In the genomic region with DNA sequence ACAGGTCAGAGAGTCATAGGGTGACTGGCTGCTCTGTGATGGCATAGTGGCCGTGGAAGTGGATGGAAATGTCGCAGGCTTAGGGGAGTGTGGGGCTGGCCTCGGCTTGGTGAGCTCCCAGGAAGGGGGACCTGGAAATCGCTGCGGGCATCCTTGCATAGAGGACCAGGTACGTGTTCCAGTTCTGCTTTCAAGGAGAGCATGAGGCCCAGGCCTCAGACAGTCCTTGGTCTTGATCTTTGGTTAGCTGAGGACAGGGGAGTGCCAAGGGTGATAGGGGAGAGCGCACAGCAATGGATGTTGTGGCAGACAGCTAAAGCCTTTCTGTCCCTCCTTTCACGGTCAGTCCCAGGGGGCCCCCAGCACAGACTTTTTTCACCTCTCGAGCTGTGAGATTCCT, we compare ENCODE assay signal across 22 cellular contexts.
DNase-seq lines count a peak whose midpoint lies in the region; ATAC-seq, FAIRE-seq and TF ChIP-seq lines count a peak whose summit lies in the region.
"Had no signal": no experiment of that assay in that cellular context is flagged by ENCODE, and none has a peak within 500 bp of the region (broad histone marks: within the 10 kb centered on the region; RNA-seq: fewer than 3 reads in every experiment).

No MANE protein-coding gene starts in this region.

- H2AFZ ChIP-seq in HepG2 (ENCODE audit: low read length) (no peak overlapping the region), endothelial cell of umbilical vein (ENCODE audit: low read depth, low read length) (no peak overlapping the region)

- no TSS peak for BruUV-seq in HepG2 (replicated peaks; lab: Mats Ljungman, UMichigan)
- TSS peak; percentile 8 for BruUV-seq in endothelial cell of umbilical vein (replicated peaks; lab: Mats Ljungman, UMichigan)

- H3K27ac ChIP-seq in liver (ENCODE audit: low read depth in 1 of 2, low read length in 2 of 2), result no peak overlapping the region
- H3K27ac ChIP-seq in HepG2 (ENCODE audit: extremely low read length, insufficient read depth, low read length), result no peak overlapping the region
- H3K27ac ChIP-seq in endothelial cell of umbilical vein (ENCODE audit: insufficient read depth, low read depth, low read length), result no peak overlapping the region
- H3K27ac ChIP-seq in skeletal muscle tissue (ENCODE audit: low read depth, low read length), result no peak overlapping the region
- H3K27ac ChIP-seq: C4-2B, KMS-11, SJCRH30 had no signal

- peak overlapping the region in 2 of 3 donors; percentile 62 to 69 for H3K4me3 ChIP-seq in liver (ENCODE audit: low read depth in 1 of 3, low read length in 3 of 3)
- no peak overlapping the region for H3K4me3 ChIP-seq in HepG2 (replicated peaks in 1 of 3; ENCODE audit: insufficient read depth in 1 of 3, low read depth in 2 of 3, low read length in 3 of 3)
- no peak overlapping the region for H3K4me3 ChIP-seq in endothelial cell of umbilical vein (replicated peaks in 1 of 3; ENCODE audit: insufficient read depth in 1 of 3, low read depth in 1 of 3, low read length in 3 of 3)
- H3K4me3 ChIP-seq in skeletal muscle tissue (ENCODE audit: low read length in 3 of 3), result peak overlapping the region; percentile 6 to 44 (median 7)
- H3K4me3 ChIP-seq: SJCRH30 had no signal

- TF ChIP-seq RAD21 in liver (IDR thresholded peaks at IDR 0.05) (no peak), HepG2 (CRISPR knock-in tag; IDR thresholded peaks at IDR 0.05) (no peak)

- H3K9me3 ChIP-seq in liver (ENCODE audit: control insufficient read depth in 4 of 4, low read length in 3 of 4) (peaks cover 83 to 100% (median 100%) of the 10 kb centered on the region in 4 donors), HepG2 (ENCODE audit: low read length) (peaks cover 100% of the 10 kb centered on the region), endothelial cell of umbilical vein (replicated peaks; ENCODE audit: control insufficient read depth, insufficient read depth, low read length) (peaks cover 89% of the 10 kb centered on the region), skeletal muscle tissue (ENCODE audit: control insufficient read depth in 3 of 3, low read length in 3 of 3) (peaks cover 90 to 99% (median 97%) of the 10 kb centered on the region in 3 donors)

- in situ Hi-C loops in HepG2 (cut with HindIII; ENCODE audit: extremely low pct_ligation_motif_present, low pct_unique_long_range_greater_than_20kb), result no loop called here

- FAIRE-seq in HepG2 (lab: Jason Lieb, UNC) (no peak), endothelial cell of umbilical vein (lab: Jason Lieb, UNC) (no peak)
- FAIRE-seq: GM19239, HTR-8/SVneo had no signal

- TF ChIP-seq EP300 in HepG2 (IDR thresholded peaks at IDR 0.05; ENCODE audit: low read depth in 2 of 2, low read length in 2 of 2) (no peak), HepG2 (CRISPR knock-in tag; IDR thresholded peaks at IDR 0.05; ENCODE audit: borderline replicate concordance) (no peak)

- WGBS in liver, result 89% methylated on average over 9 of the region's 9 CpGs
- WGBS in HepG2 (ENCODE audit: low lambda C conversion rate), result 77% methylated on average over 9 of the region's 9 CpGs

- no peak for DNase-seq in HepG2 (ENCODE audit: low spot score)
- no peak for DNase-seq in endothelial cell of umbilical vein (ENCODE audit: low read depth, low spot score)
- DNase-seq in posterior cingulate gyrus, result no peak
- DNase-seq in progenitor cell of endocrine pancreas (ENCODE audit: low spot score, unreplicated experiment), result no peak
- DNase-seq in NCI-H446 (lab: John Stamatoyannopoulos, UW), result no peak
- DNase-seq: 8988T; CD8-positive, alpha-beta memory T cell; DMS53; GDM1; IMR-90; NCI-H1092 treated with DMSO at 0.1 percent for 48 hours; NCI-H1436 treated with DMSO at 0.1 percent for 48 hours; NCI-H1930; NCI-H510A; SJCRH30 had no signal

- H3K4me1 Mint-ChIP-seq in progenitor cell of endocrine pancreas (ENCODE audit: low read depth), result no peaks in the 10 kb centered on the region
- H3K4me1 Mint-ChIP-seq: CD8-positive, alpha-beta memory T cell had no signal

- no peak for ATAC-seq in HepG2
- ATAC-seq: Panc1 had no signal

- H3K9me1 ChIP-seq in endothelial cell of umbilical vein (replicated peaks; ENCODE audit: control insufficient read depth, extremely low read depth, insufficient read depth, low read length), result no peaks in the 10 kb centered on the region

- no peak overlapping the region for H3K27ac Mint-ChIP-seq in progenitor cell of endocrine pancreas
- H3K27ac Mint-ChIP-seq: CD8-positive, alpha-beta memory T cell had no signal

- H3K27me3 Mint-ChIP-seq in progenitor cell of endocrine pancreas, result no peaks in the 10 kb centered on the region
- H3K27me3 Mint-ChIP-seq: CD8-positive, alpha-beta memory T cell had no signal

- H3K4me1 ChIP-seq in liver (ENCODE audit: control insufficient read depth in 4 of 4, insufficient read depth in 4 of 4, low read length in 3 of 4), result no peaks in the 10 kb centered on the region
- H3K4me1 ChIP-seq in HepG2 (ENCODE audit: insufficient read depth, low read length), result no peaks in the 10 kb centered on the region
- no peaks in the 10 kb centered on the region for H3K4me1 ChIP-seq in endothelial cell of umbilical vein (ENCODE audit: control insufficient read depth, extremely low read depth, insufficient read depth, low read length)
- H3K4me1 ChIP-seq in skeletal muscle tissue (ENCODE audit: control insufficient read depth in 3 of 3, insufficient read depth in 3 of 3, low read length in 3 of 3), result no peaks in the 10 kb centered on the region
- H3K4me1 ChIP-seq: SJCRH30 had no signal

- H3K9me3 Mint-ChIP-seq in progenitor cell of endocrine pancreas (ENCODE audit: low read depth), result peaks cover 86% of the 10 kb centered on the region

- CTCF ChIA-PET in HepG2 (lab: Yijun Ruan, JAX; ENCODE audit: low intra/inter-chr PET ratio, low total read pairs), result no interaction called here
- CTCF ChIA-PET in endothelial cell of umbilical vein (lab: Charles Lee), result no interaction called here

- POLR2A ChIA-PET in HepG2 (lab: Yijun Ruan, JAX), result no interaction called here
- POLR2A ChIA-PET in endothelial cell of umbilical vein (lab: Charles Lee), result no interaction called here

- H3K79me2 ChIP-seq in HepG2 (ENCODE audit: insufficient read depth, low read length) (no peaks in the 10 kb centered on the region), endothelial cell of umbilical vein (ENCODE audit: control insufficient read depth, insufficient read depth, low read length) (no peaks in the 10 kb centered on the region)

- no peak for TF ChIP-seq CTCF in liver (IDR thresholded peaks at IDR 0.05; ENCODE audit: low read depth, low read length, missing input control)
- no peak for TF ChIP-seq CTCF in HepG2 (CRISPR knock-in tag; IDR thresholded peaks at IDR 0.05)
- no peak for TF ChIP-seq CTCF in endothelial cell of umbilical vein (IDR thresholded peaks at IDR 0.05; ENCODE audit: extremely low read depth in 1 of 2, insufficient read depth in 1 of 2, low read depth in 1 of 2, low read length in 2 of 2)
- no peak for TF ChIP-seq CTCF in progenitor cell of endocrine pancreas (IDR thresholded peaks at IDR 0.05; ENCODE audit: unreplicated experiment)

- intact Hi-C loops in HepG2 (cut with micrococcal nuclease; ENCODE audit: unreplicated experiment) (no loop called here), endothelial cell of umbilical vein (cut with micrococcal nuclease) (no loop called here), posterior cingulate gyrus (cut with DNase I) (no loop called here)

- no peak overlapping the region for H3K4me3 Mint-ChIP-seq in progenitor cell of endocrine pancreas (ENCODE audit: low read depth)
- H3K4me3 Mint-ChIP-seq: CD8-positive, alpha-beta memory T cell had no signal

- H3K9ac ChIP-seq in liver (ENCODE audit: low read depth in 1 of 2, low read length in 2 of 2) (no peak overlapping the region), HepG2 (ENCODE audit: insufficient read depth, low read depth, low read length) (no peak overlapping the region), endothelial cell of umbilical vein (replicated peaks; ENCODE audit: extremely low read depth, insufficient read depth, low read length) (no peak overlapping the region), skeletal muscle tissue (ENCODE audit: low read depth in 1 of 3, low read length in 3 of 3) (no peak overlapping the region)
- H3K9ac ChIP-seq: KMS-11 had no signal

- H4K20me1 ChIP-seq in HepG2 (ENCODE audit: insufficient read depth, low read length) (no peaks in the 10 kb centered on the region; the same call in 1 of the 2 replicates), endothelial cell of umbilical vein (replicated peaks; ENCODE audit: control insufficient read depth, extremely low read depth, insufficient read depth, low read length) (no peaks in the 10 kb centered on the region)

- peaks cover 100% of the 10 kb centered on the region for H3K36me3 Mint-ChIP-seq in progenitor cell of endocrine pancreas (ENCODE audit: insufficient read depth)

- TF ChIP-seq POLR2A in HepG2 (IDR thresholded peaks at IDR 0.05; ENCODE audit: insufficient read depth in 1 of 2, low read depth in 2 of 2, low read length in 2 of 2), result no peak
- TF ChIP-seq POLR2A in endothelial cell of umbilical vein (IDR thresholded peaks at IDR 0.05; ENCODE audit: low read depth, low read length), result no peak

- H3K36me3 ChIP-seq in liver (ENCODE audit: control insufficient read depth in 4 of 4, insufficient read depth in 3 of 4, low read depth in 1 of 4, low read length in 3 of 4), result peaks cover 14 to 100% (median 90%) of the 10 kb centered on the region in 4 donors
- H3K36me3 ChIP-seq in HepG2 (replicated peaks in 1 of 2; ENCODE audit: control insufficient read depth in 1 of 2, insufficient read depth in 2 of 2, low read length in 2 of 2), result peaks cover 42 to 97% of the 10 kb centered on the region in 2 experiments
- H3K36me3 ChIP-seq in endothelial cell of umbilical vein (ENCODE audit: control insufficient read depth in 2 of 2, extremely low read depth in 1 of 2, insufficient read depth in 2 of 2, low read length in 2 of 2), result peaks cover 0 to 63% of the 10 kb centered on the region in 2 experiments
- H3K36me3 ChIP-seq in skeletal muscle tissue (ENCODE audit: control insufficient read depth in 3 of 3, insufficient read depth in 3 of 3, low read length in 3 of 3), result peaks cover 99 to 100% (median 100%) of the 10 kb centered on the region in 3 donors

- H3K27me3 ChIP-seq in liver (ENCODE audit: control insufficient read depth in 4 of 4, insufficient read depth in 4 of 4, low read length in 3 of 4), result no peaks in the 10 kb centered on the region
- no peaks in the 10 kb centered on the region for H3K27me3 ChIP-seq in HepG2 (ENCODE audit: control insufficient read depth in 1 of 2, insufficient read depth in 2 of 2, low read length in 2 of 2)
- H3K27me3 ChIP-seq in endothelial cell of umbilical vein (ENCODE audit: control insufficient read depth in 2 of 2, insufficient read depth in 2 of 2, low read length in 2 of 2), result no peaks in the 10 kb centered on the region
- no peaks in the 10 kb centered on the region for H3K27me3 ChIP-seq in skeletal muscle tissue (ENCODE audit: control insufficient read depth in 3 of 3, insufficient read depth in 3 of 3, low read length in 3 of 3)
- H3K27me3 ChIP-seq: SJCRH30 had no signal

- H3K4me2 ChIP-seq in HepG2 (ENCODE audit: low read depth, low read length) (no peak overlapping the region), endothelial cell of umbilical vein (ENCODE audit: insufficient read depth, low read length) (no peak overlapping the region)
- H3K4me2 ChIP-seq: KMS-11 had no signal

- dilution Hi-C loops in endothelial cell of umbilical vein (cut with MboI; ENCODE audit: extremely low pct_ligation_motif_present, low sequenced_read_pairs), result no loop called here

TF ChIP-seq in endothelial cell of umbilical vein, 7 proteins besides CTCF, POLR2A, EP300 and RAD21 (continues in another document):
- no peak for TF ChIP-seq GATA2 (IDR thresholded peaks at IDR 0.05; ENCODE audit: insufficient read depth, insufficient read length, low read depth, low read length)

Comparison
In these comparisons a context has a peak if more than half of its experiments do, and no peak if none do; other contexts are left out.
1. H3K4me3 ChIP-seq: peak in liver (2 of 3) and skeletal muscle tissue (3 of 3); none in HepG2 (0 of 3) and endothelial cell of umbilical vein (0 of 3).